23 cellular contexts compared by ENCODE assay signal in the genomic region with DNA sequence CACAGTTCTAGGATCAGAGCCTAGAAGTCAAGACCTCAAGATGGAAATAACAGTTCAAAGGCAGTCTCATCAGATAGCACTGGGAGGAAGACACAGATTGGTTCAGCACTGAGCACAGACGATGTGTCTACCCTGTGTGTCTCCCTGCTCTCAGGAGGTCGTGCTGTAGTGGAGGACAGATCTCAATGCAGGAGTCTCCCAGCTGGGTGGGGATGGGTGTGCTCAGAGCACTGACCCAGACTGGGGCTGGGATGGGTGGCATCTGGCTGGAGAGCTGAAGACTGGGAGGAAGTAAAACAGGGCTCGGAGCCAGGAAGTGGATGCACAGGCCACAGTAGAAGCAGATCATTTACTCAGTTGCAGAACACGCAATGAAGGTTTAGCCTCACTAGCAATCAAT.
DNase-seq lines count a peak whose midpoint lies in the region; ATAC-seq, FAIRE-seq and TF ChIP-seq lines count a peak whose summit lies in the region.
"Had no signal": no experiment of that assay in that cellular context is flagged by ENCODE, and none has a peak within 500 bp of the region (broad histone marks: within the 10 kb centered on the region; RNA-seq: fewer than 3 reads in every experiment).

No MANE protein-coding gene starts in this region.

- DNase-seq in activated CD4-positive, alpha-beta T cell treated with anti-CD3 and anti-CD28 coated beads, Interleukin-2, amount 10 ng/mL, durations not matched to agents 24 days and 14 days, result no peak
- no peak for DNase-seq in activated CD4-positive, alpha-beta T cell treated with anti-CD3 and anti-CD28 coated beads for 48 hours
- DNase-seq in D341Med (ENCODE audit: low spot score) (peak; percentile 16), T-helper 17 cell (no peak), lower lobe of right lung (no peak), D721Med (ENCODE audit: insufficient read length, low spot score) (no peak), G401 (ENCODE audit: low spot score) (no peak), NCI-H446 (lab: John Stamatoyannopoulos, UW) (no peak)
- DNase-seq: activated B cell treated with CpG ODN at 0.5 μM for 24 hours; activated gamma-delta T cell treated with Interleukin-2 at 50 U/mL for 16 hours; Calu3; caudate nucleus; GDM1; midbrain; NCI-H524; NK-92 treated with Interleukin-12 subunit alpha and Interleukin-12 subunit beta, amount 100 ng/mL, for 24 hours; SK-N-SH; T1000 had no signal

- H3K4me3 Mint-ChIP-seq in activated CD4-positive, alpha-beta T cell treated with anti-CD3 and anti-CD28 coated beads, Interleukin-2, amount 10 ng/mL, durations not matched to agents 24 days and 14 days, result no peak overlapping the region
- H3K4me3 Mint-ChIP-seq in T-helper 17 cell, result no peak overlapping the region
- H3K4me3 Mint-ChIP-seq: activated B cell treated with CpG ODN at 0.5 μM for 24 hours, IgD-negative memory B cell had no signal

- no peak for TF ChIP-seq CTCF in lower lobe of right lung (IDR thresholded peaks at IDR 0.05)
- no peak for TF ChIP-seq CTCF in D721Med (IDR thresholded peaks at IDR 0.05; ENCODE audit: insufficient read depth, missing control alignments)

- in situ Hi-C loops in G401 (cut with HindIII; ENCODE audit: low sequenced_read_pairs), result no loop called here

- ATAC-seq in T-helper 17 cell (no peak), lower lobe of right lung (peak; percentile 41 to 59)

- no peak for FAIRE-seq in D721Med (lab: Jason Lieb, UNC)
- FAIRE-seq: GM18507 had no signal

- no peaks in the 10 kb centered on the region for H3K36me3 ChIP-seq in lower lobe of right lung
- H3K36me3 ChIP-seq: BLaER1 treated with 17β-estradiol and CSF1 and Interleukin-3, amounts not matched to agents 10 nM and 100 nM; HAP-1 had no signal

- no peak overlapping the region for H3K4me3 ChIP-seq in lower lobe of right lung
- H3K4me3 ChIP-seq: BLaER1 treated with 17β-estradiol and CSF1 and Interleukin-3, amounts not matched to agents 10 nM and 100 nM; HAP-1 had no signal

- peaks cover 5% of the 10 kb centered on the region for H3K9me3 Mint-ChIP-seq in activated CD4-positive, alpha-beta T cell treated with anti-CD3 and anti-CD28 coated beads, Interleukin-2, amount 10 ng/mL, durations not matched to agents 24 days and 14 days

- H3K4me1 Mint-ChIP-seq in activated CD4-positive, alpha-beta T cell treated with anti-CD3 and anti-CD28 coated beads, Interleukin-2, amount 10 ng/mL, durations not matched to agents 24 days and 14 days, result no peaks in the 10 kb centered on the region
- H3K4me1 Mint-ChIP-seq in T-helper 17 cell, result peaks cover 8% of the 10 kb centered on the region
- H3K4me1 Mint-ChIP-seq: activated B cell treated with CpG ODN at 0.5 μM for 24 hours had no signal

- peaks cover 12% of the 10 kb centered on the region for H3K4me1 ChIP-seq in lower lobe of right lung
- H3K4me1 ChIP-seq: BLaER1 treated with 17β-estradiol and CSF1 and Interleukin-3, amounts not matched to agents 10 nM and 100 nM; HAP-1; parathyroid adenoma had no signal

- intact Hi-C loops in activated CD4-positive, alpha-beta T cell treated with anti-CD3 and anti-CD28 coated beads, Interleukin-2, amount 10 ng/mL, durations not matched to agents 24 days and 14 days (cut with micrococcal nuclease), result no loop called here
- intact Hi-C loops in lower lobe of right lung (cut with DNase I), result no loop called here

- H3K36me3 Mint-ChIP-seq in activated CD4-positive, alpha-beta T cell treated with anti-CD3 and anti-CD28 coated beads, Interleukin-2, amount 10 ng/mL, durations not matched to agents 24 days and 14 days (ENCODE audit: low read depth), result no peaks in the 10 kb centered on the region
- H3K36me3 Mint-ChIP-seq in T-helper 17 cell (ENCODE audit: low read depth), result peaks cover 2% of the 10 kb centered on the region
- H3K36me3 Mint-ChIP-seq: IgD-negative memory B cell had no signal

- H3K27ac Mint-ChIP-seq in activated CD4-positive, alpha-beta T cell treated with anti-CD3 and anti-CD28 coated beads, Interleukin-2, amount 10 ng/mL, durations not matched to agents 24 days and 14 days, result peak overlapping the region; percentile 54
- peak overlapping the region; percentile 77 for H3K27ac Mint-ChIP-seq in T-helper 17 cell
- H3K27ac Mint-ChIP-seq: activated B cell treated with CpG ODN at 0.5 μM for 24 hours, IgD-negative memory B cell had no signal

- H3K27me3 ChIP-seq in lower lobe of right lung (ENCODE audit: low read depth), result no peaks in the 10 kb centered on the region

- H3K27ac ChIP-seq in lower lobe of right lung, result no peak overlapping the region
- H3K27ac ChIP-seq: BLaER1 treated with 17β-estradiol and CSF1 and Interleukin-3, amounts not matched to agents 10 nM and 100 nM; parathyroid adenoma had no signal

- peaks cover under 1% of the 10 kb centered on the region for H3K27me3 Mint-ChIP-seq in activated CD4-positive, alpha-beta T cell treated with anti-CD3 and anti-CD28 coated beads, Interleukin-2, amount 10 ng/mL, durations not matched to agents 24 days and 14 days
- peaks cover 5% of the 10 kb centered on the region for H3K27me3 Mint-ChIP-seq in T-helper 17 cell
- H3K27me3 Mint-ChIP-seq: IgD-negative memory B cell had no signal

- H3K9me3 ChIP-seq in T-helper 17 cell (ENCODE audit: control insufficient read depth, low read length, poor library complexity, severe bottlenecking) (no peaks in the 10 kb centered on the region), lower lobe of right lung (no peaks in the 10 kb centered on the region)
- H3K9me3 ChIP-seq: HAP-1, SK-N-SH had no signal
